8 cellular contexts compared by ENCODE assay signal in genomic region chr21:37369307-37369854, GRCh38. TPM values are rescaled to one million over a fixed set of nuclear protein-coding genes. Genes with fewer than 3 reads are reported as not detected.
DNase-seq lines count a peak whose midpoint lies in the region; ATAC-seq and TF ChIP-seq lines count a peak whose summit lies in the region.

No MANE protein-coding gene starts in this region.

- peaks cover 57 to 65% of the 10 kb centered on the region in 2 donors for H3K4me1 Mint-ChIP-seq in natural killer cell treated with Interleukin-12 subunit alpha and Interleukin-12 subunit beta and Interleukin-15 and Interleukin-18, amount 100 ng/mL, for 72 hours (ENCODE audit: low read depth in 2 of 2)

- H3K27ac ChIP-seq in BLaER1 (peak overlapping the region; percentile 56; the same call in 1 of the 2 replicates), KOPT-K1 (ENCODE audit: low read depth, low read length, poor library complexity, severe bottlenecking) (peak overlapping the region; percentile 98), coronary artery (peak overlapping the region; percentile 20 to 100)

- H3K36me3 Mint-ChIP-seq in natural killer cell treated with Interleukin-12 subunit alpha and Interleukin-12 subunit beta and Interleukin-15 and Interleukin-18, amount 100 ng/mL, for 72 hours: peaks cover 6% of the 10 kb centered on the region

- no peak for DNase-seq in coronary artery (ENCODE audit: low spot score)
- DNase-seq in natural killer cell treated with Interleukin-12 subunit alpha and Interleukin-12 subunit beta and Interleukin-15 and Interleukin-18, amount 100 ng/mL, for 72 hours (ENCODE audit: low spot score): no peak
- DNase-seq in effector CD4-positive, alpha-beta T cell: no peak
- DNase-seq in stimulated activated CD8-positive, alpha-beta memory T cell treated with anti-CD3 and anti-CD28 coated beads, Interleukin-4, amount 100 ng/mL, for 48 hours: no peak
- DNase-seq in NCI-H1048 (lab: John Stamatoyannopoulos, UW): no peak

- no peaks in the 10 kb centered on the region for H3K27me3 Mint-ChIP-seq in natural killer cell treated with Interleukin-12 subunit alpha and Interleukin-12 subunit beta and Interleukin-15 and Interleukin-18, amount 100 ng/mL, for 72 hours

- H3K4me1 ChIP-seq in BLaER1: peaks cover 55% of the 10 kb centered on the region

- H3K36me3 ChIP-seq in BLaER1 (peaks cover under 1% of the 10 kb centered on the region; the same call in 1 of the 2 replicates), KOPT-K1 (ENCODE audit: insufficient read depth, low read length) (no peaks in the 10 kb centered on the region)

- no peak for TF ChIP-seq CTCF in coronary artery (IDR thresholded peaks at IDR 0.05)

- H3K9me3 ChIP-seq in BLaER1 (peaks cover under 1% of the 10 kb centered on the region; the same call in 1 of the 2 replicates), KOPT-K1 (ENCODE audit: insufficient read depth, low read length, poor library complexity, severe bottlenecking) (no peaks in the 10 kb centered on the region)

- H3K4me2 ChIP-seq in BLaER1: peak overlapping the region; percentile 86

- peak overlapping the region; percentile 100; the same call in 1 of the 2 replicates for H3K9ac ChIP-seq in BLaER1

- H3K9me3 Mint-ChIP-seq in natural killer cell treated with Interleukin-12 subunit alpha and Interleukin-12 subunit beta and Interleukin-15 and Interleukin-18, amount 100 ng/mL, for 72 hours: no peaks in the 10 kb centered on the region

- peak overlapping the region; percentile 100 for H3K4me3 ChIP-seq in BLaER1
- peak overlapping the region; percentile 99 for H3K4me3 ChIP-seq in coronary artery

- H3K4me3 Mint-ChIP-seq in natural killer cell treated with Interleukin-12 subunit alpha and Interleukin-12 subunit beta and Interleukin-15 and Interleukin-18, amount 100 ng/mL, for 72 hours: peak overlapping the region; percentile 88

- H3K27ac Mint-ChIP-seq in natural killer cell treated with Interleukin-12 subunit alpha and Interleukin-12 subunit beta and Interleukin-15 and Interleukin-18, amount 100 ng/mL, for 72 hours: peak overlapping the region; percentile 94 to 96

- H4K20me1 ChIP-seq in BLaER1: peaks cover 72% of the 10 kb centered on the region

- no peak for ATAC-seq in natural killer cell treated with Interleukin-12 subunit alpha and Interleukin-12 subunit beta and Interleukin-15 and Interleukin-18, amount 100 ng/mL, for 72 hours
- no peak for ATAC-seq in GM18511 (IDR thresholded peaks at IDR 0.05; ENCODE audit: unreplicated experiment)

- H3K27me3 ChIP-seq in BLaER1: no peaks in the 10 kb centered on the region

RNA-seq across cellular contexts. Expression of gene DYRK1A, which starts 2.8 kb away (rescaled TPM):
- total RNA-seq in natural killer cell treated with Interleukin-12 subunit alpha and Interleukin-12 subunit beta and Interleukin-15 and Interleukin-18, amount 100 ng/mL, for 72 hours: 10 to 100 TPM; 83.5 to 90.1 TPM
